ENCODE assay signal across 25 cellular contexts in genomic region chr5:15266265-15266664, GRCh38.
"Had no signal": no experiment of that assay in that cellular context is flagged by ENCODE, and none has a peak within 500 bp of the region (broad histone marks: within the 10 kb centered on the region; RNA-seq: fewer than 3 reads in every experiment).

No MANE protein-coding gene starts in this region.

- ATAC-seq: naive thymus-derived CD4-positive, alpha-beta T cell; natural killer cell; psoas muscle; right lobe of liver; stimulated activated effector memory CD8-positive, alpha-beta T cell treated with anti-CD3 and anti-CD28 coated beads, Interleukin-12 subunit alpha, Interleukin-12 subunit beta, amount 100 ng/mL, for 72 hours; stimulated activated naive B cell treated with anti-CD40 and anti-IgM and Interleukin-4, amounts not matched to agents 10 μg/mL and 1 μg/mL and 100 μg/mL, for 72 hours had no signal

- H3K27me3 ChIP-seq: neural progenitor cell, ovary, right lobe of liver, sigmoid colon, stomach, thyroid gland, tibial nerve, upper lobe of left lung, vagina had no signal

- H3K36me3 ChIP-seq: neural progenitor cell, ovary, right lobe of liver, sigmoid colon, stomach, thoracic aorta, thyroid gland, tibial nerve, upper lobe of left lung, vagina had no signal

- H3K4me1 ChIP-seq: parathyroid adenoma, psoas muscle, right lobe of liver, thyroid gland had no signal

- H3K27ac ChIP-seq: neural progenitor cell, ovary, parathyroid adenoma, psoas muscle, right lobe of liver, sigmoid colon, stomach, thyroid gland, tibial nerve, upper lobe of left lung, vagina had no signal

- H3K4me3 ChIP-seq: neural progenitor cell, ovary, psoas muscle, right lobe of liver, sigmoid colon, stomach, thoracic aorta, thyroid gland, tibial nerve, upper lobe of left lung, vagina had no signal

- DNase-seq: naive thymus-derived CD4-positive, alpha-beta T cell; natural killer cell; occipital lobe; ovary; posterior cingulate gyrus; psoas muscle; right lobe of liver; sigmoid colon; small intestine; stimulated activated CD4-positive, alpha-beta T cell treated with anti-CD3 and anti-CD28 coated beads, Interleukin-15, amount 100 ng/mL, for 24 hours; stimulated activated CD4-positive, alpha-beta T cell treated with anti-CD3 and anti-CD28 coated beads, Interleukin-2, amount 100 ng/mL, for 24 hours; stimulated activated CD4-positive, alpha-beta T cell treated with anti-CD3 and anti-CD28 coated beads, Interleukin-2, amount 100 ng/mL, for 48 hours; stimulated activated CD4-positive, alpha-beta T cell treated with anti-CD3 and anti-CD28 coated beads, Interleukin-4, amount 100 ng/mL, for 24 hours; stimulated activated naive B cell treated with anti-CD40 and anti-IgM and Interleukin-4, amounts not matched to agents 10 μg/mL and 1 μg/mL and 100 μg/mL, for 72 hours; stimulated activated naive CD4-positive, alpha-beta T cell treated with Interleukin-2 at 50 U/mL for 16 hours; stomach; thyroid gland; trophoblast cell; upper lobe of left lung had no signal

- H3K9me3 ChIP-seq: ovary, psoas muscle, right lobe of liver, sigmoid colon, thyroid gland, upper lobe of left lung, vagina had no signal
